ENCODE assay signal across 9 cellular contexts in the genomic region with DNA sequence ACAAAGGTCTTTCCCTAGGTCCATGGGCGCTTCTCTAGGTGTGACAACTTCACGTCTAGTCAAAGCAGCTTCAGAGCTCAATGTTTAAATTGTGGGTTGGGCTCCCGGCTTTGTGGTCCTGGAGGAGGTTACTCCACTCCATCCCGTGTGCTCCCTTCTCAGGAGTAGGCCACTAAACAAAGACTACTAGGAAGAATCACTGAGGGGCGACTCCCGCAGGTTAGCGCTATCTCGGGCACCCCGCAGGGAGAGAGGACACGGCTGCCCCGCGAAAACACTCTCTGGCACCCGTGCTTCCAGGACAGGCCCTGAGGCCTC. TPM values are rescaled to one million over a fixed set of nuclear protein-coding genes. Genes with fewer than 3 reads are reported as not detected.
A peak's percentile ranks its signal among the peaks of the same experiment; 100 is the strongest.
DNase-seq lines count a peak whose midpoint lies in the region; ATAC-seq and TF ChIP-seq lines count a peak whose summit lies in the region.
"Had no signal": no experiment of that assay in that cellular context is flagged by ENCODE, and none has a peak within 500 bp of the region (broad histone marks: within the 10 kb centered on the region; RNA-seq: fewer than 3 reads in every experiment).

No MANE protein-coding gene starts in this region.

- peak; percentile 11 for ATAC-seq in HG03342 (IDR thresholded peaks at IDR 0.05; ENCODE audit: unreplicated experiment)
- ATAC-seq in GM21723 (IDR thresholded peaks at IDR 0.05; ENCODE audit: unreplicated experiment): no peak
- ATAC-seq in HG02973 (IDR thresholded peaks at IDR 0.05; ENCODE audit: unreplicated experiment): no peak

- DNase-seq in NCI-H1417 (lab: John Stamatoyannopoulos, UW): peak in 2 of 3 experiments; percentile 61 to 71
- no peak for DNase-seq in NCI-H1417 treated with DMSO at 0.1 percent for 48 hours (lab: John Stamatoyannopoulos, UW)
- no peak for DNase-seq in activated CD4-positive, alpha-beta T cell treated with anti-CD3 and anti-CD28 coated beads, Interleukin-2, amount 10 ng/mL, durations not matched to agents 7 days and 5 days
- no peak for DNase-seq in glutamatergic neuron
- DNase-seq in renal cortical epithelial cell (ENCODE audit: low read depth): peak; percentile 6

- no peak for TF ChIP-seq CTCF in glutamatergic neuron (IDR thresholded peaks at IDR 0.05; ENCODE audit: partially characterized antibody, unreplicated experiment)

- H3K27ac Mint-ChIP-seq in activated CD4-positive, alpha-beta T cell treated with anti-CD3 and anti-CD28 coated beads, Interleukin-2, amount 10 ng/mL, durations not matched to agents 7 days and 5 days: peak overlapping the region; percentile 91
- H3K27ac Mint-ChIP-seq in glutamatergic neuron (ENCODE audit: unreplicated experiment): peak overlapping the region; percentile 74

- POLR2A ChIA-PET in activated CD4-positive, alpha-beta T cell treated with anti-CD3 and anti-CD28 coated beads, Interleukin-2, amount 10 ng/mL, durations not matched to agents 7 days and 5 days (lab: Charles Lee): no interaction called here

- H3K4me3 Mint-ChIP-seq in activated CD4-positive, alpha-beta T cell treated with anti-CD3 and anti-CD28 coated beads, Interleukin-2, amount 10 ng/mL, durations not matched to agents 7 days and 5 days: peak overlapping the region; percentile 86
- peak overlapping the region; percentile 92 for H3K4me3 Mint-ChIP-seq in glutamatergic neuron (ENCODE audit: unreplicated experiment)

- no peaks in the 10 kb centered on the region for H3K27me3 Mint-ChIP-seq in activated CD4-positive, alpha-beta T cell treated with anti-CD3 and anti-CD28 coated beads, Interleukin-2, amount 10 ng/mL, durations not matched to agents 7 days and 5 days
- peaks cover 3% of the 10 kb centered on the region for H3K27me3 Mint-ChIP-seq in glutamatergic neuron (ENCODE audit: unreplicated experiment)

- no peaks in the 10 kb centered on the region for H3K9me3 Mint-ChIP-seq in activated CD4-positive, alpha-beta T cell treated with anti-CD3 and anti-CD28 coated beads, Interleukin-2, amount 10 ng/mL, durations not matched to agents 7 days and 5 days
- H3K9me3 Mint-ChIP-seq in glutamatergic neuron (ENCODE audit: unreplicated experiment): peaks cover 4% of the 10 kb centered on the region

- H3K36me3 Mint-ChIP-seq in activated CD4-positive, alpha-beta T cell treated with anti-CD3 and anti-CD28 coated beads, Interleukin-2, amount 10 ng/mL, durations not matched to agents 7 days and 5 days (ENCODE audit: low read depth): peaks cover 21% of the 10 kb centered on the region
- H3K36me3 Mint-ChIP-seq in glutamatergic neuron (ENCODE audit: unreplicated experiment): no peaks in the 10 kb centered on the region

- CTCF ChIA-PET in activated CD4-positive, alpha-beta T cell treated with anti-CD3 and anti-CD28 coated beads, Interleukin-2, amount 10 ng/mL, durations not matched to agents 7 days and 5 days (lab: Charles Lee): interaction anchor here (0.7 kb wide), 1 partner anchor 45 kb away, joined by 3 read pairs; no protein-coding TSS in a partner anchor

- H3K4me1 Mint-ChIP-seq in activated CD4-positive, alpha-beta T cell treated with anti-CD3 and anti-CD28 coated beads, Interleukin-2, amount 10 ng/mL, durations not matched to agents 7 days and 5 days: peaks cover 38% of the 10 kb centered on the region
- peaks cover 7% of the 10 kb centered on the region for H3K4me1 Mint-ChIP-seq in glutamatergic neuron (ENCODE audit: low read depth, unreplicated experiment)

RNA-seq across cellular contexts. Expression of a gene that starts 0.5 kb away (rescaled TPM):
- 10 to 100 TPM; 62.9 to 69.2 TPM for total RNA-seq in activated CD4-positive, alpha-beta T cell treated with anti-CD3 and anti-CD28 coated beads, Interleukin-2, amount 10 ng/mL, durations not matched to agents 7 days and 5 days
- total RNA-seq in glutamatergic neuron (ENCODE audit: unreplicated experiment): 193 TPM
- 13.9 and 22.3 TPM in 2 replicates for total RNA-seq in renal cortical epithelial cell

RNA-seq across cellular contexts. Expression of a gene that starts 40.9 kb away (rescaled TPM):
- 1,000 to 10,000 TPM; 1,098 to 1,149 TPM for total RNA-seq in activated CD4-positive, alpha-beta T cell treated with anti-CD3 and anti-CD28 coated beads, Interleukin-2, amount 10 ng/mL, durations not matched to agents 7 days and 5 days
- total RNA-seq in glutamatergic neuron (ENCODE audit: unreplicated experiment) (949 TPM), renal cortical epithelial cell (3,079 and 5,384 TPM in 2 replicates)

RNA-seq across cellular contexts. Expression of a gene that starts 48.1 kb away (rescaled TPM):
- total RNA-seq in activated CD4-positive, alpha-beta T cell treated with anti-CD3 and anti-CD28 coated beads, Interleukin-2, amount 10 ng/mL, durations not matched to agents 7 days and 5 days: 1 to 10 TPM; 1.0 to 1.2 TPM
- 4.1 TPM for total RNA-seq in glutamatergic neuron (ENCODE audit: unreplicated experiment)
- total RNA-seq in renal cortical epithelial cell: 0.15 TPM in 1 of 2 replicates, not detected in the other
- total RNA-seq: dermis microvascular lymphatic vessel endothelial cell had no signal

Comparison
In these comparisons a context has a peak if more than half of its experiments do, and no peak if none do; other contexts are left out.
1. DNase-seq: peak in NCI-H1417 (2 of 3) and renal cortical epithelial cell (single experiment); none in NCI-H1417 treated with DMSO at 0.1 percent for 48 hours (single experiment), activated CD4-positive, alpha-beta T cell treated with anti-CD3 and anti-CD28 coated beads, Interleukin-2, amount 10 ng/mL, durations not matched to agents 7 days and 5 days (single experiment) and glutamatergic neuron (single experiment).